ENCODE assay signal across 1 cellular context in the genomic region with DNA sequence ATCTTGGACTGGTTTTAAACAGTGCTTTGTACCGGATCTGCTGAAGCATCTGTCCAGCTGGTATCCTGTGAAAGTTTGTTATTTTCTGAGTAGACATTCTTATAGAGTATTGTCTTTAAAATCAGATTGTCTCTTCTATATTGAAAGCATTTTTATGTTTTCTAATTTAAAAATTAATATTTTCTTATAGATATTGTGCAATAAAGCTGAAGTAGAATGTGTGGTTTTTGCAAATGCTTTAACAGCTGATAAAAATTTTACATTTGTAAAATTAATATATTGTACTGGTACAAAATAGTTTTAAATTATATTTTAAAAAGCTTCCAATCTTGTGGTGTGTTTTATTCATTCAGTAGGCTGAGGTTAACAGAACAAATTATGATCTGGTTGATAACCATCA.
TF ChIP-seq lines count a peak whose summit lies in the region.

No MANE protein-coding gene starts in this region.

TF ChIP-seq in K562, 482 proteins besides CTCF, POLR2A, EP300 and RAD21 (continued from another document):
- TF ChIP-seq, protein P1, sequence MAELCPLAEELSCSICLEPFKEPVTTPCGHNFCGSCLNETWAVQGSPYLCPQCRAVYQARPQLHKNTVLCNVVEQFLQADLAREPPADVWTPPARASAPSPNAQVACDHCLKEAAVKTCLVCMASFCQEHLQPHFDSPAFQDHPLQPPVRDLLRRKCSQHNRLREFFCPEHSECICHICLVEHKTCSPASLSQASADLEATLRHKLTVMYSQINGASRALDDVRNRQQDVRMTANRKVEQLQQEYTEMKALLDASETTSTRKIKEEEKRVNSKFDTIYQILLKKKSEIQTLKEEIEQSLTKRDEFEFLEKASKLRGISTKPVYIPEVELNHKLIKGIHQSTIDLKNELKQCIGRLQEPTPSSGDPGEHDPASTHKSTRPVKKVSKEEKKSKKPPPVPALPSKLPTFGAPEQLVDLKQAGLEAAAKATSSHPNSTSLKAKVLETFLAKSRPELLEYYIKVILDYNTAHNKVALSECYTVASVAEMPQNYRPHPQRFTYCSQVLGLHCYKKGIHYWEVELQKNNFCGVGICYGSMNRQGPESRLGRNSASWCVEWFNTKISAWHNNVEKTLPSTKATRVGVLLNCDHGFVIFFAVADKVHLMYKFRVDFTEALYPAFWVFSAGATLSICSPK (IDR thresholded peaks at IDR 0.05; ENCODE audit: borderline replicate concordance): no peak
- TF ChIP-seq, protein P2, sequence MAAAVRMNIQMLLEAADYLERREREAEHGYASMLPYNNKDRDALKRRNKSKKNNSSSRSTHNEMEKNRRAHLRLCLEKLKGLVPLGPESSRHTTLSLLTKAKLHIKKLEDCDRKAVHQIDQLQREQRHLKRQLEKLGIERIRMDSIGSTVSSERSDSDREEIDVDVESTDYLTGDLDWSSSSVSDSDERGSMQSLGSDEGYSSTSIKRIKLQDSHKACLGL (CRISPR knock-in tag; IDR thresholded peaks at IDR 0.05; ENCODE audit: borderline replicate concordance, poor library complexity, severe bottlenecking): no peak
- TF ChIP-seq, protein P3, sequence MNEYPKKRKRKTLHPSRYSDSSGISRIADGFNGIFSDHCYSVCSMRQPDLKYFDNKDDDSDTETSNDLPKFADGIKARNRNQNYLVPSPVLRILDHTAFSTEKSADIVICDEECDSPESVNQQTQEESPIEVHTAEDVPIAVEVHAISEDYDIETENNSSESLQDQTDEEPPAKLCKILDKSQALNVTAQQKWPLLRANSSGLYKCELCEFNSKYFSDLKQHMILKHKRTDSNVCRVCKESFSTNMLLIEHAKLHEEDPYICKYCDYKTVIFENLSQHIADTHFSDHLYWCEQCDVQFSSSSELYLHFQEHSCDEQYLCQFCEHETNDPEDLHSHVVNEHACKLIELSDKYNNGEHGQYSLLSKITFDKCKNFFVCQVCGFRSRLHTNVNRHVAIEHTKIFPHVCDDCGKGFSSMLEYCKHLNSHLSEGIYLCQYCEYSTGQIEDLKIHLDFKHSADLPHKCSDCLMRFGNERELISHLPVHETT (CRISPR knock-in tag; conservative IDR thresholded peaks at IDR 0.05 in 1 of 2, IDR thresholded peaks at IDR 0.05 in 1 of 2): no peak
- TF ChIP-seq, protein P4, sequence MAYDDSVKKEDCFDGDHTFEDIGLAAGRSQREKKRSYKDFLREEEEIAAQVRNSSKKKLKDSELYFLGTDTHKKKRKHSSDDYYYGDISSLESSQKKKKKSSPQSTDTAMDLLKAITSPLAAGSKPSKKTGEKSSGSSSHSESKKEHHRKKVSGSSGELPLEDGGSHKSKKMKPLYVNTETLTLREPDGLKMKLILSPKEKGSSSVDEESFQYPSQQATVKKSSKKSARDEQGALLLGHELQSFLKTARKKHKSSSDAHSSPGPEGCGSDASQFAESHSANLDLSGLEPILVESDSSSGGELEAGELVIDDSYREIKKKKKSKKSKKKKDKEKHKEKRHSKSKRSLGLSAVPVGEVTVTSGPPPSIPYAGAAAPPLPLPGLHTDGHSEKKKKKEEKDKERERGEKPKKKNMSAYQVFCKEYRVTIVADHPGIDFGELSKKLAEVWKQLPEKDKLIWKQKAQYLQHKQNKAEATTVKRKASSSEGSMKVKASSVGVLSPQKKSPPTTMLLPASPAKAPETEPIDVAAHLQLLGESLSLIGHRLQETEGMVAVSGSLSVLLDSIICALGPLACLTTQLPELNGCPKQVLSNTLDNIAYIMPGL (CRISPR knock-in tag; IDR thresholded peaks at IDR 0.05): no peak
- no peak for TF ChIP-seq CEBPG (CRISPR knock-in tag; IDR thresholded peaks at IDR 0.05)
- TF ChIP-seq CEBPG (tag; conservative IDR thresholded peaks at IDR 0.05 in 1 of 2, IDR thresholded peaks at IDR 0.05 in 1 of 2): peak; percentile 27 to 90; a peak in 3 of 4 replicates
- TF ChIP-seq ZKSCAN8 (CRISPR knock-in tag; IDR thresholded peaks at IDR 0.05): no peak
